13 cellular contexts compared by ENCODE assay signal in the genomic region with DNA sequence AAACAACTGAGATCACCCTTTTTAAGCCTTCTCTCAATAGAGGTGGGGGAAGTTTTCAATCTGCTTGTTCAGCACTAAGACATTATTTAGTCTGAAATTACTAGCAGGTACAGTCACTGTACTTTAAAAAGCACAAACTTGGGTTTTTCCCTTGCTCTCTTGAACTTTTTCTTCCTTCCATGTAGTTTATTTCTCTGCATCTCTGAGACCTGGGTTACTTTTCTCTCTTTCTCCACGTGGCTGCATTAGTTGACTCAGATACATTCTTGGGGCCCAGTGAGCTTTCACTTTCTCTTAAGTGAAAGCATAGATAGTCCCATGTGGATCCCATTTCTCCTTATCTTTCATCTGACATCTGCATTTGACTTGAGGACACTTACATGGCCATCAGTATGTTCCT.
DNase-seq lines count a peak whose midpoint lies in the region; ATAC-seq and TF ChIP-seq lines count a peak whose summit lies in the region.
"Had no signal": no experiment of that assay in that cellular context is flagged by ENCODE, and none has a peak within 500 bp of the region (broad histone marks: within the 10 kb centered on the region; RNA-seq: fewer than 3 reads in every experiment).

No MANE protein-coding gene starts in this region.

- no peaks in the 10 kb centered on the region for H3K27me3 ChIP-seq in thyroid gland
- H3K27me3 ChIP-seq: SJCRH30, vagina had no signal

- TF ChIP-seq POLR2A in thyroid gland (IDR thresholded peaks at IDR 0.05), result no peak

- H3K4me3 ChIP-seq in thyroid gland (replicated peaks in 1 of 3), result no peak overlapping the region
- H3K4me3 ChIP-seq: SJCRH30, vagina had no signal

- ATAC-seq in GM18499 (IDR thresholded peaks at IDR 0.05; ENCODE audit: insufficient read depth, unreplicated experiment), result peak; percentile 79
- peak; percentile 68 for ATAC-seq in GM19463 (IDR thresholded peaks at IDR 0.05; ENCODE audit: unreplicated experiment)
- ATAC-seq in HG02852 (IDR thresholded peaks at IDR 0.05; ENCODE audit: unreplicated experiment), result peak; percentile 92
- peak; percentile 71 for ATAC-seq in HG03469 (IDR thresholded peaks at IDR 0.05; ENCODE audit: unreplicated experiment)

- no peaks in the 10 kb centered on the region for H3K9me3 ChIP-seq in thyroid gland
- H3K9me3 ChIP-seq: SJCRH30, vagina had no signal

- H3K27ac ChIP-seq in thyroid gland, result no peak overlapping the region
- H3K27ac ChIP-seq: SJCRH30, vagina had no signal

- intact Hi-C loops in thyroid gland (cut with DNase I), result no loop called here

- no peaks in the 10 kb centered on the region for H3K4me1 ChIP-seq in thyroid gland
- H3K4me1 ChIP-seq: SJCRH30, vagina had no signal

- WGBS in thyroid gland, 2 donors, result 6 to 20% methylated on average over 1 of the region's 1 CpG

- no peak for TF ChIP-seq CTCF in thyroid gland (IDR thresholded peaks at IDR 0.05)

- H3K36me3 ChIP-seq in thyroid gland, result no peaks in the 10 kb centered on the region
- H3K36me3 ChIP-seq: SJCRH30, vagina had no signal

- no peak for DNase-seq in thyroid gland
- DNase-seq in HuH-7.5 (ENCODE audit: low spot score), result no peak
- DNase-seq in RKO (ENCODE audit: low spot score), result no peak
- DNase-seq in GM19238 (ENCODE audit: insufficient read length, low spot score), result no peak
- DNase-seq: activated CD4-positive, alpha-beta memory T cell treated with anti-CD3 and anti-CD28 coated beads for 36 hours; hypothalamus; NCI-H2081 treated with DMSO at 0.1 percent for 48 hours; SJCRH30 had no signal
